7 cellular contexts compared by ENCODE assay signal in genomic region chr5:177875907-177876253, GRCh38.
DNase-seq lines count a peak whose midpoint lies in the region; ATAC-seq, FAIRE-seq and TF ChIP-seq lines count a peak whose summit lies in the region.
"Not testable (repeated sequence)": the region's sequence is repeated elsewhere in the genome, so short reads cannot be mapped to it uniquely, and the experiment has no call there.

No MANE protein-coding gene starts in this region.

- H3F3A ChIP-seq in SU-DHL-6 (ENCODE audit: insufficient read depth), result not testable (repeated sequence)

- H3K4me1 Mint-ChIP-seq in astrocyte (ENCODE audit: low read depth, unreplicated experiment); progenitor cell of endocrine pancreas (ENCODE audit: low read depth): not testable (repeated sequence)

- peak overlapping the region; percentile 84 for H3K4me3 Mint-ChIP-seq in astrocyte (ENCODE audit: unreplicated experiment)
- peak overlapping the region; percentile 74 for H3K4me3 Mint-ChIP-seq in progenitor cell of endocrine pancreas (ENCODE audit: low read depth)

- not testable (repeated sequence) for H3K27me3 Mint-ChIP-seq in astrocyte (ENCODE audit: low read depth, unreplicated experiment); progenitor cell of endocrine pancreas

- H3K36me3 Mint-ChIP-seq in astrocyte (ENCODE audit: low read depth, unreplicated experiment); progenitor cell of endocrine pancreas (ENCODE audit: insufficient read depth): not testable (repeated sequence)

- H3K9me2 ChIP-seq in SU-DHL-6 (replicated peaks; ENCODE audit: insufficient read depth, low read length), result not testable (repeated sequence)

- peak overlapping the region; percentile 41; the same call in 1 of the 2 replicates for H3K9ac ChIP-seq in SU-DHL-6 (ENCODE audit: low read length)
- H3K9ac ChIP-seq in astrocyte (ENCODE audit: low read length), result peak overlapping the region; percentile 35

- H3K27ac ChIP-seq in SU-DHL-6 (ENCODE audit: low read depth, low read length); astrocyte (ENCODE audit: low read depth, low read length); left lung: not testable (repeated sequence)

- H3K4me3 ChIP-seq in SU-DHL-6 (ENCODE audit: insufficient read depth, low read length, poor library complexity, severe bottlenecking) (peak overlapping the region; percentile 45), astrocyte (ENCODE audit: insufficient read depth, low read depth, low read length) (peak overlapping the region; percentile 42), fibroblast of mammary gland (ENCODE audit: control insufficient read depth, low read depth, low read length) (peak overlapping the region; percentile 25), left lung (peak overlapping the region in 1 of 2 donors; percentile 18)

- H3K27me3 ChIP-seq in SU-DHL-6 (ENCODE audit: low read length); astrocyte (ENCODE audit: insufficient read depth, low read length); left lung: not testable (repeated sequence)

- DNase-seq in astrocyte (ENCODE audit: low read depth); fibroblast of mammary gland (ENCODE audit: low read depth); left lung; progenitor cell of endocrine pancreas (ENCODE audit: low spot score, unreplicated experiment): not testable (repeated sequence)

- ATAC-seq in GM18511 (IDR thresholded peaks at IDR 0.05; ENCODE audit: unreplicated experiment) (peak; percentile 5), HG03175 (IDR thresholded peaks at IDR 0.05; ENCODE audit: unreplicated experiment) (peak; percentile 6), left lung (peak; percentile 45)

- not testable (repeated sequence) for FAIRE-seq in astrocyte (lab: Jason Lieb, UNC)

- H3K79me2 ChIP-seq in SU-DHL-6 (ENCODE audit: insufficient read depth, low read length); astrocyte (ENCODE audit: insufficient read depth, low read length): not testable (repeated sequence)

- not testable (repeated sequence) for H3K9me3 Mint-ChIP-seq in astrocyte (ENCODE audit: unreplicated experiment); progenitor cell of endocrine pancreas (ENCODE audit: low read depth)

- not testable (repeated sequence) for H3K9me3 ChIP-seq in SU-DHL-6 (ENCODE audit: insufficient read depth, low read length); astrocyte (ENCODE audit: insufficient read depth, low read depth, low read length); left lung

- not testable (repeated sequence) for H3K27ac Mint-ChIP-seq in astrocyte (ENCODE audit: unreplicated experiment); progenitor cell of endocrine pancreas

- H3K4me1 ChIP-seq in astrocyte (ENCODE audit: insufficient read depth, low read length); left lung: not testable (repeated sequence)

- TF ChIP-seq CTCF in SU-DHL-6 (IDR thresholded peaks at IDR 0.05; ENCODE audit: insufficient read depth, low read length, poor library complexity, severe bottlenecking); astrocyte (IDR thresholded peaks at IDR 0.05; ENCODE audit: insufficient read depth, low read depth, low read length); fibroblast of mammary gland (conservative IDR thresholded peaks at IDR 0.05; ENCODE audit: control insufficient read depth, insufficient read depth, low read depth, low read length); left lung (IDR thresholded peaks at IDR 0.05); progenitor cell of endocrine pancreas (IDR thresholded peaks at IDR 0.05; ENCODE audit: unreplicated experiment): not testable (repeated sequence)

- H2AFZ ChIP-seq in SU-DHL-6 (ENCODE audit: low read depth, low read length, severe bottlenecking); astrocyte (ENCODE audit: low read depth, low read length): not testable (repeated sequence)

- H4K20me1 ChIP-seq in SU-DHL-6 (ENCODE audit: low read depth, low read length); astrocyte (ENCODE audit: insufficient read depth, low read length): not testable (repeated sequence)

- intact Hi-C loops in left lung (cut with DNase I), result not testable (repeated sequence)

- H3K4me2 ChIP-seq in SU-DHL-6 (ENCODE audit: low read depth, low read length, poor library complexity, severe bottlenecking) (peak overlapping the region; percentile 41), astrocyte (ENCODE audit: low read length) (peak overlapping the region; percentile 63)

- H3K36me3 ChIP-seq in SU-DHL-6 (ENCODE audit: low read length); astrocyte (ENCODE audit: insufficient read depth, low read length); left lung: not testable (repeated sequence)
